In the genomic region with DNA sequence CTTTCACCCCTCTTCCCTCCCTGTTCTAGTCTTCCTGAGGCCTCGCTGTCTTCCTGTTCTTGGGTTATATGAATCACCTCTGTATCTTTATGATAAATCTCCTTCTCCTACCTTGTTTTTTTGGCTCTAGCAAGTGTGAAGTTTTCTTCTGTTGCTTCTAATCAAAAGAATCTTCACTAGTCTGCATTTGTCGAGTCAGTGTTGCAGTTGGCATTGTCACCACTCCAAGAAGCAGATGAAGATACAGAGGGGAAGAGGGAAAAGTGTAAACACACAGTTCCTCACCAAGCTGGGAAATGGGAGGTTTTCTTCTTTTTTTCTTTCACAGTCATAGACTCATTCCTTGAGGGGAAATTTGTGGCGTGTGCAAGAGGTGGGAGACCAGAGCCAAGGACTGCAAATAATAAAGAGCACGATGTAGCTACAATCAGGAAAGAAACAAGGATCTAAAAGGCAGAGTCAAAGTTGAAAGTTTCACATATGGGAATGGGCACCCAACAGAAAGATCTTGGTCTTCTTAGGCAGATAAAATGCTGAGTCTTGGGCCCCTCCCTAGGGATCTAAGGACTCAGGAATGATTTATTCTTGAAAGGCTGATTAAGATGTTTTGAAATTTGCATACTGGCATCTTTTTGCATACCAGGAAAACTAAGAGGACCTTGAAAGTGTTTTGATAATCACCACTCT, we compare ENCODE assay signal across 24 cellular contexts.
"Had no signal": no experiment of that assay in that cellular context is flagged by ENCODE, and none has a peak within 500 bp of the region (broad histone marks: within the 10 kb centered on the region; RNA-seq: fewer than 3 reads in every experiment).

No MANE protein-coding gene starts in this region.

- DNase-seq: activated CD4-positive, alpha-beta T cell treated with anti-CD3 and anti-CD28 coated beads for 1 hour; activated CD4-positive, alpha-beta T cell treated with anti-CD3 and anti-CD28 coated beads, Interleukin-2, amount 50 U/mL, for 48 hours; activated naive CD8-positive, alpha-beta T cell treated with anti-CD3 and anti-CD28 coated beads for 36 hours; anterior cingulate cortex; brain microvascular endothelial cell; erythroblast; heart right ventricle; kidney glomerular epithelial cell; left ventricle myocardium inferior; naive thymus-derived CD8-positive, alpha-beta T cell; posterior cingulate gyrus; stimulated activated CD4-positive, alpha-beta T cell treated with anti-CD3 and anti-CD28 coated beads, Interleukin-12 subunit alpha, Interleukin-12 subunit beta, amount 100 ng/mL, for 4 hours; stimulated activated CD4-positive, alpha-beta T cell treated with anti-CD3 and anti-CD28 coated beads, Interleukin-1b, Interleukin-23, amount 100 ng/mL, for 48 hours; stimulated activated CD8-positive, alpha-beta memory T cell treated with anti-CD3 and anti-CD28 coated beads, Interleukin-4, amount 100 ng/mL, for 48 hours; stimulated activated naive CD4-positive, alpha-beta T cell; substantia nigra; SW 1271; T-helper 2 cell; tibial artery; WERI-Rb-1 had no signal

- H3K36me3 ChIP-seq: brain microvascular endothelial cell, heart right ventricle, left ventricle myocardium inferior, neutrophil, tibial artery, WERI-Rb-1 had no signal

- H3K4me3 ChIP-seq: coronary artery, heart right ventricle, left ventricle myocardium inferior, tibial artery had no signal

- H3K9me3 Mint-ChIP-seq: activated naive CD8-positive, alpha-beta T cell treated with anti-CD3 and anti-CD28 coated beads for 36 hours had no signal

- H3K27ac ChIP-seq: brain microvascular endothelial cell, coronary artery, heart right ventricle, left ventricle myocardium inferior, neutrophil, tibial artery, WERI-Rb-1 had no signal

- H3K4me1 ChIP-seq: left ventricle myocardium inferior, tibial artery had no signal

- H3K27ac Mint-ChIP-seq: activated naive CD8-positive, alpha-beta T cell treated with anti-CD3 and anti-CD28 coated beads for 36 hours; memory B cell had no signal

- H3K27me3 ChIP-seq: brain microvascular endothelial cell, heart right ventricle, neutrophil, tibial artery had no signal

- ATAC-seq: heart right ventricle; naive thymus-derived CD8-positive, alpha-beta T cell had no signal

- H3K9me3 ChIP-seq: neutrophil had no signal

- H3K36me3 Mint-ChIP-seq: activated naive CD8-positive, alpha-beta T cell treated with anti-CD3 and anti-CD28 coated beads for 36 hours had no signal

- H3K4me3 Mint-ChIP-seq: activated naive CD8-positive, alpha-beta T cell treated with anti-CD3 and anti-CD28 coated beads for 36 hours; central memory CD8-positive, alpha-beta T cell; memory B cell; naive thymus-derived CD8-positive, alpha-beta T cell had no signal

- H3K4me1 Mint-ChIP-seq: activated naive CD8-positive, alpha-beta T cell treated with anti-CD3 and anti-CD28 coated beads for 36 hours; central memory CD8-positive, alpha-beta T cell; memory B cell; naive thymus-derived CD8-positive, alpha-beta T cell had no signal
